17 cellular contexts compared by ENCODE assay signal in the genomic region with DNA sequence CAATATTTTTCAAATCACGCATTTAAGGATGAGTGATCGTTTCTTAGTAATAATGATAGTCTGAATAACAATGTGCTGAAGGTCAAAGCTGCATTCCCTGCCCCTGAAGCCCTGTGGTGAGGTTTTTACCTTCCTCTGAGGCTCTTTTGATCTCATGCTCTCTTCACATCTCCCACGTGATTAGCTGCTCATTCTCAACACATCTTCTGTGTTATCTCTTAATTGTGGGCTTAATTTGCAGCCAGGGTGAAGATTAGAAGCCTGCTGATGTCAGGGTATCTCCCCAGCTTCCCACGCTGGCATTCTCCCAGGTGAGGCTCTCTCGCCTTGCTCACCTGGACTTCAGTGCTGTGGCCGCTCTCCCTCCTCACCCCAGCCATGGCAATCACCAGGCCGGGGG.
"Had no signal": no experiment of that assay in that cellular context is flagged by ENCODE, and none has a peak within 500 bp of the region (broad histone marks: within the 10 kb centered on the region; RNA-seq: fewer than 3 reads in every experiment).

No MANE protein-coding gene starts in this region.

- H3K27me3 Mint-ChIP-seq: activated naive CD8-positive, alpha-beta T cell treated with anti-CD3 and anti-CD28 coated beads, Interleukin-2, amount 10 ng/mL, durations not matched to agents 7 days and 5 days had no signal

- H3K79me2 ChIP-seq: hepatocyte had no signal

- H3K4me3 Mint-ChIP-seq: activated CD8-positive, alpha-beta memory T cell treated with anti-CD3 and anti-CD28 coated beads, Interleukin-2, amount 10 ng/mL, durations not matched to agents 7 days and 5 days; activated naive CD8-positive, alpha-beta T cell treated with anti-CD3 and anti-CD28 coated beads, Interleukin-2, amount 10 ng/mL, durations not matched to agents 7 days and 5 days; naive thymus-derived CD4-positive, alpha-beta T cell; stimulated activated effector memory CD8-positive, alpha-beta T cell treated with anti-CD3 and anti-CD28 coated beads, Interleukin-12 subunit alpha, Interleukin-12 subunit beta, amount 100 ng/mL, for 72 hours had no signal

- H3K27ac Mint-ChIP-seq: activated CD8-positive, alpha-beta memory T cell treated with anti-CD3 and anti-CD28 coated beads, Interleukin-2, amount 10 ng/mL, durations not matched to agents 7 days and 5 days; activated naive CD8-positive, alpha-beta T cell treated with anti-CD3 and anti-CD28 coated beads, Interleukin-2, amount 10 ng/mL, durations not matched to agents 7 days and 5 days; naive thymus-derived CD4-positive, alpha-beta T cell; stimulated activated effector memory CD8-positive, alpha-beta T cell treated with anti-CD3 and anti-CD28 coated beads, Interleukin-12 subunit alpha, Interleukin-12 subunit beta, amount 100 ng/mL, for 72 hours had no signal

- H2AFZ ChIP-seq: hepatocyte had no signal

- H3K27me3 ChIP-seq: body of pancreas, foreskin keratinocyte, hepatocyte, right atrium auricular region, thyroid gland had no signal

- H3K4me1 ChIP-seq: body of pancreas, foreskin keratinocyte, prostate gland, right atrium auricular region had no signal

- H3K4me2 ChIP-seq: hepatocyte had no signal

- H3K36me3 ChIP-seq: prostate gland, right atrium auricular region, thyroid gland had no signal

- H3K4me1 Mint-ChIP-seq: activated CD8-positive, alpha-beta memory T cell treated with anti-CD3 and anti-CD28 coated beads, Interleukin-2, amount 10 ng/mL, durations not matched to agents 7 days and 5 days had no signal

- H3K27ac ChIP-seq: body of pancreas, foreskin keratinocyte, hepatocyte, prostate gland, right atrium auricular region, thyroid gland had no signal

- H3K4me3 ChIP-seq: body of pancreas, hepatocyte, prostate gland, right atrium auricular region, skin epidermis, thyroid gland had no signal

- H3K36me3 Mint-ChIP-seq: activated CD8-positive, alpha-beta memory T cell treated with anti-CD3 and anti-CD28 coated beads, Interleukin-2, amount 10 ng/mL, durations not matched to agents 7 days and 5 days; activated naive CD8-positive, alpha-beta T cell treated with anti-CD3 and anti-CD28 coated beads, Interleukin-2, amount 10 ng/mL, durations not matched to agents 7 days and 5 days; naive thymus-derived CD4-positive, alpha-beta T cell; stimulated activated effector memory CD8-positive, alpha-beta T cell treated with anti-CD3 and anti-CD28 coated beads, Interleukin-12 subunit alpha, Interleukin-12 subunit beta, amount 100 ng/mL, for 72 hours had no signal

- DNase-seq: activated CD8-positive, alpha-beta memory T cell treated with anti-CD3 and anti-CD28 coated beads, Interleukin-2, amount 10 ng/mL, durations not matched to agents 7 days and 5 days; activated gamma-delta T cell treated with Interleukin-2 at 50 U/mL for 16 hours; activated naive CD8-positive, alpha-beta T cell treated with anti-CD3 and anti-CD28 coated beads, Interleukin-2, amount 10 ng/mL, durations not matched to agents 7 days and 5 days; activated T-cell treated with anti-CD3 and anti-CD28 coated beads, Interleukin-2, amount 50 U/mL, for 1 hour; body of pancreas; caudate nucleus; foreskin keratinocyte; mesenchymal stem cell; naive thymus-derived CD4-positive, alpha-beta T cell; stimulated activated CD4-positive, alpha-beta T cell treated with anti-CD3 and anti-CD28 coated beads, Interleukin-4, amount 100 ng/mL, for 1 hour; T1000; thyroid gland had no signal

- H3K9me3 Mint-ChIP-seq: activated naive CD8-positive, alpha-beta T cell treated with anti-CD3 and anti-CD28 coated beads, Interleukin-2, amount 10 ng/mL, durations not matched to agents 7 days and 5 days; stimulated activated effector memory CD8-positive, alpha-beta T cell treated with anti-CD3 and anti-CD28 coated beads, Interleukin-12 subunit alpha, Interleukin-12 subunit beta, amount 100 ng/mL, for 72 hours had no signal

- H3K9me3 ChIP-seq: body of pancreas, prostate gland, right atrium auricular region, thyroid gland had no signal
